In genomic region chr14:77498120-77498979, GRCh38 we compare ENCODE assay signal across 9 cellular contexts. TPM values are rescaled to one million over a fixed set of nuclear protein-coding genes. Genes with fewer than 3 reads are reported as not detected.
A peak's percentile ranks its signal among the peaks of the same experiment; 100 is the strongest.
DNase-seq lines count a peak whose midpoint lies in the region; ATAC-seq, FAIRE-seq and TF ChIP-seq lines count a peak whose summit lies in the region.
"Had no signal": no experiment of that assay in that cellular context is flagged by ENCODE, and none has a peak within 500 bp of the region (broad histone marks: within the 10 kb centered on the region; RNA-seq: fewer than 3 reads in every experiment).

TSS of gene ISM2 (minus strand) at chr14:77498816. CDS start at chr14:77498793, 23 bp downstream.

- no peaks in the 10 kb centered on the region for H3K27me3 ChIP-seq in uterus

- no peak within 1 kb of the TSS for H3K27ac ChIP-seq in uterus

- peak within 1 kb of the TSS; percentile 19 to 44 for H3K4me3 ChIP-seq in uterus

- intact Hi-C loops in uterus (cut with DNase I; ENCODE audit: low total_unique reads): no loop called here

- H3K27me3 Mint-ChIP-seq in activated T-helper 17 cell treated with anti-CD3 and anti-CD28 coated beads, Interleukin-2, amount 50 U/mL, for 72 hours: peaks cover 26% of the 10 kb centered on the region
- H3K27me3 Mint-ChIP-seq in osteocyte (ENCODE audit: unreplicated experiment): peaks cover 16% of the 10 kb centered on the region

- in situ Hi-C loops in GM13976 (cut with MboI; ENCODE audit: low sequenced_read_pairs, unreplicated experiment): no loop called here

- H3K9me3 Mint-ChIP-seq in activated T-helper 17 cell treated with anti-CD3 and anti-CD28 coated beads, Interleukin-2, amount 50 U/mL, for 72 hours: no peaks in the 10 kb centered on the region
- H3K9me3 Mint-ChIP-seq in osteocyte (ENCODE audit: unreplicated experiment): peaks cover 3% of the 10 kb centered on the region

- TF ChIP-seq POLR2A in uterus (IDR thresholded peaks at IDR 0.05) (no peak), H54 (IDR thresholded peaks at IDR 0.05; ENCODE audit: low read depth, low read length) (no peak)

- H3K4me1 ChIP-seq in uterus: peaks cover 0 to 4% of the 10 kb centered on the region in 2 donors

- peak within 1 kb of the TSS; percentile 57 for H3K4me3 Mint-ChIP-seq in activated T-helper 17 cell treated with anti-CD3 and anti-CD28 coated beads, Interleukin-2, amount 50 U/mL, for 72 hours
- H3K4me3 Mint-ChIP-seq in osteocyte (ENCODE audit: unreplicated experiment): peak within 1 kb of the TSS; percentile 62

- no peaks in the 10 kb centered on the region for H3K36me3 ChIP-seq in uterus

- ATAC-seq in HG02642 (IDR thresholded peaks at IDR 0.05; ENCODE audit: poor library complexity, unreplicated experiment): peak; percentile 65
- ATAC-seq in activated T-helper 17 cell treated with anti-CD3 and anti-CD28 coated beads, Interleukin-2, amount 50 U/mL, for 72 hours (replicated peaks): peak; percentile 78

- no peak within 1 kb of the TSS for H3K27ac Mint-ChIP-seq in activated T-helper 17 cell treated with anti-CD3 and anti-CD28 coated beads, Interleukin-2, amount 50 U/mL, for 72 hours
- no peak within 1 kb of the TSS for H3K27ac Mint-ChIP-seq in osteocyte (ENCODE audit: unreplicated experiment)

- no peaks in the 10 kb centered on the region for H3K9me3 ChIP-seq in uterus

- no peaks in the 10 kb centered on the region for H3K36me3 Mint-ChIP-seq in activated T-helper 17 cell treated with anti-CD3 and anti-CD28 coated beads, Interleukin-2, amount 50 U/mL, for 72 hours (ENCODE audit: low read depth)
- H3K36me3 Mint-ChIP-seq in osteocyte (ENCODE audit: unreplicated experiment): no peaks in the 10 kb centered on the region

- no peaks in the 10 kb centered on the region for H3K4me1 Mint-ChIP-seq in activated T-helper 17 cell treated with anti-CD3 and anti-CD28 coated beads, Interleukin-2, amount 50 U/mL, for 72 hours
- H3K4me1 Mint-ChIP-seq in osteocyte (ENCODE audit: unreplicated experiment): peaks cover 3% of the 10 kb centered on the region

- DNase-seq in GM13976 (ENCODE audit: low spot score) (peak; percentile 82), NCI-H460 (ENCODE audit: extremely low read depth, low read depth) (peak; percentile 3), germinal center (ENCODE audit: low spot score) (peak; percentile 75), osteocyte (ENCODE audit: extremely low spot score, unreplicated experiment) (no peak), uterus (peak; percentile 27 to 33), H54 (ENCODE audit: insufficient read length, low spot score) (no peak)

- TF ChIP-seq CTCF in GM13976 (IDR thresholded peaks at IDR 0.05; ENCODE audit: borderline replicate concordance, control extremely low read depth, extremely low read depth, insufficient read depth, missing control alignments) (no peak), osteocyte (IDR thresholded peaks at IDR 0.05) (no peak), uterus (IDR thresholded peaks at IDR 0.05) (no peak)

- FAIRE-seq in H54 (lab: Jason Lieb, UNC): no peak
- FAIRE-seq: colon had no signal

RNA-seq across cellular contexts. Expression of gene ISM2, which starts in this region (rescaled TPM):
- total RNA-seq in NCI-H460 (2014; rRNA removed; shearing (Covaris generic)): 0.17 and 0.29 TPM in 2 replicates
- 0.19 TPM in 1 of 2 replicates, not detected in the other for polyA plus RNA-seq in NCI-H460 (2014; cell fraction: nucleus; rRNA removed)
- under 1 TPM in 1 of 2 donors, not detected in 1; 0.21 TPM for total RNA-seq in activated T-helper 17 cell treated with anti-CD3 and anti-CD28 coated beads, Interleukin-2, amount 50 U/mL, for 72 hours
- total RNA-seq in osteocyte: not detected in 2 replicates
- 1 to 10 TPM in 1 of 4 donors, under 1 TPM in 1, not detected in 2; 0.69 to 1.5 TPM for total RNA-seq in uterus

Comparison
In these comparisons a context has a peak if more than half of its experiments do, and no peak if none do; other contexts are left out.
1. Peak in DNase-seq in NCI-H460; RNA of the gene not detected or under 1 TPM.
2. Peak in ATAC-seq in activated T-helper 17 cell treated with anti-CD3 and anti-CD28 coated beads, Interleukin-2, amount 50 U/mL, for 72 hours; RNA of the gene not detected or under 1 TPM.
3. DNase-seq: peak in GM13976 (single experiment), germinal center (single experiment) and uterus (2 of 2); none in osteocyte (single experiment) and H54 (single experiment).